Comparison of ENCODE assay signal across 22 cellular contexts in the genomic region with DNA sequence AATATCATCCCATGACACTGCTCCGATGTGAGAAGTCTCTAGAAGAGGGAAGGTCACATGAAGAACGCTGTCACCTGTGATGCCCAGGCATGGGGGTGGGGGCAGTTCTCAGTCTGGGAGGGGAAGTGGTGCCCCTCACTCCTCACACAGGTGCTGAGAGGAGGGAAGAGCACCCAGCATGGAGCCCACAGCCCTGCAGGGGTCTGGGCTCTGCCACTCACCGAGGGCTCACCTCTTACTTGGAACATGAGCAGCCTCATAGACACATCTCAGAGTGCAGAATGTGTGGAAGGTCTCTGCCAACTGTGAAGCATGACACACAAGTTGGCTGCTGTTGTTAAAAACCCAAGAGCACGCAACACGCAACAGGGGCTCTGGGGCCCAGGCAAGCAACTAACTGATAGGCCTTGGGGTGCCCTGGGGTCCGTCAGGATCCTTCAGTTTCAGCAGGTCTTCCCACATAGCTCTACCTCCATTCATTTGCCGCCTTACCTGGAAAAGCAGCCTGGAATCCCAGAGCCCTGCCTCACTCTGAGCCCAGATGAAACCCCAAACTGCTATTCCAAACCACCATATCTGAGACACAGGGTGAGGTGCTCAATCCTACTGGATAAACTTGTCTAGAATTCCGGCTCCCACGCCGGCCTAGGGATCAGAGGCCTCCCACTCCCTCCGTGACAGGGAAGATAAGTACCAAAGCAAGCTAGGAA. TPM values are rescaled to one million over a fixed set of nuclear protein-coding genes. Genes with fewer than 3 reads are reported as not detected.
"Had no signal": no experiment of that assay in that cellular context is flagged by ENCODE, and none has a peak within 500 bp of the region (broad histone marks: within the 10 kb centered on the region; RNA-seq: fewer than 3 reads in every experiment).

No MANE protein-coding gene starts in this region.

- H3K4me1 ChIP-seq: tibial nerve had no signal

- H3K27ac ChIP-seq: esophagus squamous epithelium, SK-N-MC, tibial nerve had no signal

- H3K9me3 Mint-ChIP-seq: activated T-helper 2 cell treated with anti-CD3 and anti-CD28 coated beads, Interferon-gamma antibody, Interleukin-2, Interleukin-4, amounts not matched to agents 10 μg/mL and 5 μg/mL and 100 μg/mL, durations not matched to agents 14 hours and 24 hours and 36 hours; central memory CD8-positive, alpha-beta T cell; nephron; stimulated activated memory B cell treated with anti-CD40 and anti-IgM and Interleukin-4, amounts not matched to agents 10 μg/mL and 1 μg/mL and 100 μg/mL, for 72 hours; T-cell had no signal

- DNase-seq: activated CD4-positive, alpha-beta T cell treated with anti-CD3 and anti-CD28 coated beads, Interleukin-2, amount 50 U/mL, for 1 hour; activated naive CD4-positive, alpha-beta T cell treated with anti-CD3 and anti-CD28 coated beads, Interleukin-2, amount 50 U/mL, for 16 hours; activated T-cell treated with anti-CD3 and anti-CD28 coated beads, Interleukin-2, amount 50 U/mL, for 1 hour; amniotic stem cell; cortex of kidney; effector CD4-positive, alpha-beta T cell; esophagus squamous epithelium; foreskin fibroblast; glutamatergic neuron; mesendoderm; T-cell; T-helper 9 cell had no signal

- H3K27me3 Mint-ChIP-seq: central memory CD8-positive, alpha-beta T cell had no signal

- H3K4me3 ChIP-seq: esophagus squamous epithelium, SK-N-MC, tibial nerve had no signal

- H3K36me3 ChIP-seq: esophagus squamous epithelium, tibial nerve had no signal

- H3K27me3 ChIP-seq: tibial nerve had no signal

- ATAC-seq: stimulated activated memory B cell treated with anti-CD40 and anti-IgM and Interleukin-4, amounts not matched to agents 10 μg/mL and 1 μg/mL and 100 μg/mL, for 72 hours; T-cell had no signal

- H3K4me1 Mint-ChIP-seq: stimulated activated memory B cell treated with anti-CD40 and anti-IgM and Interleukin-4, amounts not matched to agents 10 μg/mL and 1 μg/mL and 100 μg/mL, for 72 hours; T-cell had no signal

- H3K9me3 ChIP-seq: esophagus squamous epithelium, tibial nerve had no signal

- H3K4me3 Mint-ChIP-seq: central memory CD8-positive, alpha-beta T cell; nephron; stimulated activated memory B cell treated with anti-CD40 and anti-IgM and Interleukin-4, amounts not matched to agents 10 μg/mL and 1 μg/mL and 100 μg/mL, for 72 hours; T-cell had no signal

- H3K27ac Mint-ChIP-seq: activated T-helper 2 cell treated with anti-CD3 and anti-CD28 coated beads, Interferon-gamma antibody, Interleukin-2, Interleukin-4, amounts not matched to agents 10 μg/mL and 5 μg/mL and 100 μg/mL, durations not matched to agents 14 hours and 24 hours and 36 hours; nephron; stimulated activated memory B cell treated with anti-CD40 and anti-IgM and Interleukin-4, amounts not matched to agents 10 μg/mL and 1 μg/mL and 100 μg/mL, for 72 hours; T-cell had no signal

- H3K36me3 Mint-ChIP-seq: stimulated activated memory B cell treated with anti-CD40 and anti-IgM and Interleukin-4, amounts not matched to agents 10 μg/mL and 1 μg/mL and 100 μg/mL, for 72 hours; T-cell had no signal

RNA-seq across cellular contexts. Expression of a gene that starts 17.5 kb away (rescaled TPM):
- total RNA-seq: activated T-helper 2 cell treated with anti-CD3 and anti-CD28 coated beads, Interferon-gamma antibody, Interleukin-2, Interleukin-4, amounts not matched to agents 10 μg/mL and 5 μg/mL and 100 μg/mL, durations not matched to agents 14 hours and 24 hours and 36 hours; endothelial cell of umbilical vein; osteocyte; tibial nerve had no signal
- polyA plus RNA-seq: endothelial cell of umbilical vein had no signal

RNA-seq across cellular contexts. Expression of a gene that starts 27.4 kb away (rescaled TPM):
- total RNA-seq: endothelial cell of umbilical vein, esophagus squamous epithelium, lower leg skin, osteocyte, subcutaneous adipose tissue, tibial nerve had no signal
- polyA plus RNA-seq: endothelial cell of umbilical vein had no signal
